Comparison of ENCODE assay signal across 8 cellular contexts in the genomic region with DNA sequence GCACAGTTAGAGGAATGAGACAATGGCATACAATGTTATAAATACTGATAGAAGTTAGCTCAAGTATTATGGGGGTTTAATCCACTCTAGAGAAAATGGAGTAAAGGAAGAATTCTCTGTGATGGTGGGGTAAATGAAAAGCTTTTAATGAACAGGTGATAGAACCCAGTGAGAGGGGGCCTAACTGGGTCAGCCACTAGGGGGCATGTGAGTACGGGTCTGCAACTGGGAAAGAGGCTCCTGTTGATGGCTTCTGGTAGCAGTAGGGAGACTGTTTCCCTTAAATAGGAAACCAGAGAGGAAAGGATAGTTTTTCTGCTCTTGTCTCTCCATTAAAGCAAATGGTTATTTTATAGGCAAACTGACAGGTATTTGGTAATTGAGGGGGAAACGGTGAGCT.
DNase-seq lines count a peak whose midpoint lies in the region; ATAC-seq and TF ChIP-seq lines count a peak whose summit lies in the region.

No MANE protein-coding gene starts in this region.

- ATAC-seq in GM19395 (IDR thresholded peaks at IDR 0.05; ENCODE audit: unreplicated experiment): no peak
- ATAC-seq in HG03095 (IDR thresholded peaks at IDR 0.05; ENCODE audit: unreplicated experiment): no peak

- DNase-seq in D341Med (ENCODE audit: low spot score) (peak; percentile 24), fibroblast of villous mesenchyme (ENCODE audit: low read depth) (no peak), Karpas-422 (no peak), A172 (ENCODE audit: low spot score) (no peak)

- H2AFZ ChIP-seq in OCI-LY3 (ENCODE audit: low read depth, low read length): no peak overlapping the region
- no peak overlapping the region for H2AFZ ChIP-seq in Karpas-422 (ENCODE audit: low read length)

- H3K27ac ChIP-seq in OCI-LY3 (ENCODE audit: low read length) (no peak overlapping the region), Karpas-422 (ENCODE audit: low read length) (no peak overlapping the region)

- no peaks in the 10 kb centered on the region for H3K36me3 ChIP-seq in OCI-LY3 (replicated peaks; ENCODE audit: low read depth, low read length)
- H3K36me3 ChIP-seq in Karpas-422 (ENCODE audit: insufficient read depth, low read length): no peaks in the 10 kb centered on the region

- H3K4me3 ChIP-seq in OCI-LY3 (ENCODE audit: low read length) (no peak overlapping the region), fibroblast of villous mesenchyme (ENCODE audit: low read depth, low read length) (no peak overlapping the region), Karpas-422 (ENCODE audit: low read length) (no peak overlapping the region)

- H3K4me2 ChIP-seq in OCI-LY3 (ENCODE audit: low read length): no peak overlapping the region
- H3K4me2 ChIP-seq in Karpas-422 (ENCODE audit: low read depth, low read length, poor library complexity, severe bottlenecking): no peak overlapping the region

- no peaks in the 10 kb centered on the region for H3K4me1 ChIP-seq in OCI-LY3 (ENCODE audit: low read length)
- H3K4me1 ChIP-seq in Karpas-422 (ENCODE audit: low read length): no peaks in the 10 kb centered on the region

- H3K9me3 ChIP-seq in OCI-LY3 (ENCODE audit: insufficient read depth, low read length) (no peaks in the 10 kb centered on the region), Karpas-422 (ENCODE audit: low read length) (no peaks in the 10 kb centered on the region)

- H3K9ac ChIP-seq in OCI-LY3 (ENCODE audit: low read length): no peak overlapping the region
- H3K9ac ChIP-seq in Karpas-422 (ENCODE audit: low read length): no peak overlapping the region

- peak; percentile 58; the same call in 2 of the 3 replicates for TF ChIP-seq CTCF in GM12872 (IDR thresholded peaks at IDR 0.05; ENCODE audit: insufficient read depth, low read depth, low read length)
- TF ChIP-seq CTCF in OCI-LY3 (IDR thresholded peaks at IDR 0.05; ENCODE audit: low read depth, low read length): peak; percentile 55
- TF ChIP-seq CTCF in fibroblast of villous mesenchyme (IDR thresholded peaks at IDR 0.05; ENCODE audit: insufficient read depth, low read depth, low read length): peak; percentile 10

- no peaks in the 10 kb centered on the region for H3K9me2 ChIP-seq in Karpas-422 (replicated peaks; ENCODE audit: insufficient read depth, low read length)

- H4K20me1 ChIP-seq in OCI-LY3 (ENCODE audit: insufficient read depth, low read length) (no peaks in the 10 kb centered on the region), Karpas-422 (ENCODE audit: insufficient read depth, low read depth, low read length) (no peaks in the 10 kb centered on the region)

- H3K27me3 ChIP-seq in OCI-LY3 (ENCODE audit: low read depth, low read length) (no peaks in the 10 kb centered on the region), Karpas-422 (ENCODE audit: low read length) (no peaks in the 10 kb centered on the region)

- H3K79me2 ChIP-seq in OCI-LY3 (ENCODE audit: low read length) (no peaks in the 10 kb centered on the region), Karpas-422 (ENCODE audit: low read length) (no peaks in the 10 kb centered on the region)
